In genomic region chr19:43766755-43767043, GRCh38 we compare ENCODE assay signal across 2 cellular contexts.
TF ChIP-seq lines count a peak whose summit lies in the region.

No MANE protein-coding gene starts in this region.

TF ChIP-seq in HCT116, 20 proteins besides CTCF, POLR2A, EP300 and RAD21:
- TF ChIP-seq EZH2 (IDR thresholded peaks at IDR 0.05) = no peak
- TF ChIP-seq, protein P1, sequence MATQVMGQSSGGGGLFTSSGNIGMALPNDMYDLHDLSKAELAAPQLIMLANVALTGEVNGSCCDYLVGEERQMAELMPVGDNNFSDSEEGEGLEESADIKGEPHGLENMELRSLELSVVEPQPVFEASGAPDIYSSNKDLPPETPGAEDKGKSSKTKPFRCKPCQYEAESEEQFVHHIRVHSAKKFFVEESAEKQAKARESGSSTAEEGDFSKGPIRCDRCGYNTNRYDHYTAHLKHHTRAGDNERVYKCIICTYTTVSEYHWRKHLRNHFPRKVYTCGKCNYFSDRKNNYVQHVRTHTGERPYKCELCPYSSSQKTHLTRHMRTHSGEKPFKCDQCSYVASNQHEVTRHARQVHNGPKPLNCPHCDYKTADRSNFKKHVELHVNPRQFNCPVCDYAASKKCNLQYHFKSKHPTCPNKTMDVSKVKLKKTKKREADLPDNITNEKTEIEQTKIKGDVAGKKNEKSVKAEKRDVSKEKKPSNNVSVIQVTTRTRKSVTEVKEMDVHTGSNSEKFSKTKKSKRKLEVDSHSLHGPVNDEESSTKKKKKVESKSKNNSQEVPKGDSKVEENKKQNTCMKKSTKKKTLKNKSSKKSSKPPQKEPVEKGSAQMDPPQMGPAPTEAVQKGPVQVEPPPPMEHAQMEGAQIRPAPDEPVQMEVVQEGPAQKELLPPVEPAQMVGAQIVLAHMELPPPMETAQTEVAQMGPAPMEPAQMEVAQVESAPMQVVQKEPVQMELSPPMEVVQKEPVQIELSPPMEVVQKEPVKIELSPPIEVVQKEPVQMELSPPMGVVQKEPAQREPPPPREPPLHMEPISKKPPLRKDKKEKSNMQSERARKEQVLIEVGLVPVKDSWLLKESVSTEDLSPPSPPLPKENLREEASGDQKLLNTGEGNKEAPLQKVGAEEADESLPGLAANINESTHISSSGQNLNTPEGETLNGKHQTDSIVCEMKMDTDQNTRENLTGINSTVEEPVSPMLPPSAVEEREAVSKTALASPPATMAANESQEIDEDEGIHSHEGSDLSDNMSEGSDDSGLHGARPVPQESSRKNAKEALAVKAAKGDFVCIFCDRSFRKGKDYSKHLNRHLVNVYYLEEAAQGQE (IDR thresholded peaks at IDR 0.05; ENCODE audit: low read depth) = no peak
- TF ChIP-seq CBX3 (IDR thresholded peaks at IDR 0.05; ENCODE audit: low read depth) = no peak
- TF ChIP-seq SRF (IDR thresholded peaks at IDR 0.05; ENCODE audit: low read depth) = no peak
- no peak for TF ChIP-seq EGR1 (IDR thresholded peaks at IDR 0.05; ENCODE audit: low read depth)
- no peak for TF ChIP-seq SP1 (IDR thresholded peaks at IDR 0.05; ENCODE audit: low read depth)

TF ChIP-seq in HepG2, 621 proteins besides CTCF, POLR2A, EP300 and RAD21:
- TF ChIP-seq ZNF788 (CRISPR knock-in tag; IDR thresholded peaks at IDR 0.05; ENCODE audit: borderline replicate concordance) = no peak
- TF ChIP-seq GZF1 (CRISPR knock-in tag; IDR thresholded peaks at IDR 0.05) = no peak
- TF ChIP-seq ZNF317 (CRISPR knock-in tag; IDR thresholded peaks at IDR 0.05) = no peak
- no peak for TF ChIP-seq MYPOP (CRISPR knock-in tag; IDR thresholded peaks at IDR 0.05)
- no peak for TF ChIP-seq YY1 (IDR thresholded peaks at IDR 0.05; ENCODE audit: insufficient read depth, insufficient replicate concordance, low read depth, low read length)
- TF ChIP-seq, protein P2, sequence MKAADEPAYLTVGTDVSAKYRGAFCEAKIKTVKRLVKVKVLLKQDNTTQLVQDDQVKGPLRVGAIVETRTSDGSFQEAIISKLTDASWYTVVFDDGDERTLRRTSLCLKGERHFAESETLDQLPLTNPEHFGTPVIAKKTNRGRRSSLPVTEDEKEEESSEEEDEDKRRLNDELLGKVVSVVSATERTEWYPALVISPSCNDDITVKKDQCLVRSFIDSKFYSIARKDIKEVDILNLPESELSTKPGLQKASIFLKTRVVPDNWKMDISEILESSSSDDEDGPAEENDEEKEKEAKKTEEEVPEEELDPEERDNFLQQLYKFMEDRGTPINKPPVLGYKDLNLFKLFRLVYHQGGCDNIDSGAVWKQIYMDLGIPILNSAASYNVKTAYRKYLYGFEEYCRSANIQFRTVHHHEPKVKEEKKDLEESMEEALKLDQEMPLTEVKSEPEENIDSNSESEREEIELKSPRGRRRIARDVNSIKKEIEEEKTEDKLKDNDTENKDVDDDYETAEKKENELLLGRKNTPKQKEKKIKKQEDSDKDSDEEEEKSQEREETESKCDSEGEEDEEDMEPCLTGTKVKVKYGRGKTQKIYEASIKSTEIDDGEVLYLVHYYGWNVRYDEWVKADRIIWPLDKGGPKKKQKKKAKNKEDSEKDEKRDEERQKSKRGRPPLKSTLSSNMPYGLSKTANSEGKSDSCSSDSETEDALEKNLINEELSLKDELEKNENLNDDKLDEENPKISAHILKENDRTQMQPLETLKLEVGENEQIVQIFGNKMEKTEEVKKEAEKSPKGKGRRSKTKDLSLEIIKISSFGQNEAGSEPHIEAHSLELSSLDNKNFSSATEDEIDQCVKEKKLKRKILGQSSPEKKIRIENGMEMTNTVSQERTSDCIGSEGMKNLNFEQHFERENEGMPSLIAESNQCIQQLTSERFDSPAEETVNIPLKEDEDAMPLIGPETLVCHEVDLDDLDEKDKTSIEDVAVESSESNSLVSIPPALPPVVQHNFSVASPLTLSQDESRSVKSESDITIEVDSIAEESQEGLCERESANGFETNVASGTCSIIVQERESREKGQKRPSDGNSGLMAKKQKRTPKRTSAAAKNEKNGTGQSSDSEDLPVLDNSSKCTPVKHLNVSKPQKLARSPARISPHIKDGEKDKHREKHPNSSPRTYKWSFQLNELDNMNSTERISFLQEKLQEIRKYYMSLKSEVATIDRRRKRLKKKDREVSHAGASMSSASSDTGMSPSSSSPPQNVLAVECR (CRISPR knock-in tag; IDR thresholded peaks at IDR 0.05; ENCODE audit: borderline replicate concordance) = no peak
- TF ChIP-seq ZSCAN29 (CRISPR knock-in tag; conservative IDR thresholded peaks at IDR 0.05) = no peak
- TF ChIP-seq CBX1 (IDR thresholded peaks at IDR 0.05; ENCODE audit: low read depth) = no peak
- TF ChIP-seq ZNF660 (CRISPR knock-in tag; IDR thresholded peaks at IDR 0.05; ENCODE audit: borderline replicate concordance, low read depth) = no peak
- no peak for TF ChIP-seq ZNF724P (CRISPR knock-in tag; IDR thresholded peaks at IDR 0.05; ENCODE audit: borderline replicate concordance)
- TF ChIP-seq ATF5 (CRISPR knock-in tag; IDR thresholded peaks at IDR 0.05; ENCODE audit: low read depth) = no peak
- TF ChIP-seq ZNF430 (CRISPR knock-in tag; IDR thresholded peaks at IDR 0.05) = no peak
- no peak for TF ChIP-seq SRSF9 (IDR thresholded peaks at IDR 0.05; ENCODE audit: borderline replicate concordance, insufficient read depth, low read depth, low read length, poor library complexity, severe bottlenecking)
